26 cellular contexts compared by ENCODE assay signal in genomic region chr5:151144922-151145321, GRCh38. TPM values are rescaled to one million over a fixed set of nuclear protein-coding genes. Genes with fewer than 3 reads are reported as not detected.
DNase-seq lines count a peak whose midpoint lies in the region; ATAC-seq and TF ChIP-seq lines count a peak whose summit lies in the region.
"Had no signal": no experiment of that assay in that cellular context is flagged by ENCODE, and none has a peak within 500 bp of the region (broad histone marks: within the 10 kb centered on the region; RNA-seq: fewer than 3 reads in every experiment).

No MANE protein-coding gene starts in this region.

- H3K27me3 Mint-ChIP-seq in T-cell = no peaks in the 10 kb centered on the region

- H3K27ac Mint-ChIP-seq in T-cell = peak overlapping the region; percentile 96 to 98

- no peak for TF ChIP-seq POLR2A in heart left ventricle (IDR thresholded peaks at IDR 0.05)
- TF ChIP-seq POLR2A in GM18505 (IDR thresholded peaks at IDR 0.05; ENCODE audit: borderline replicate concordance, extremely low read depth, insufficient read depth, insufficient read length) = no peak

- H3K4me1 ChIP-seq in cardiac muscle cell (ENCODE audit: low read depth) (peaks cover 58% of the 10 kb centered on the region), heart left ventricle (peaks cover 5 to 97% (median 53%) of the 10 kb centered on the region in 12 donors), muscle layer of colon (ENCODE audit: insufficient read depth, low read length) (peaks cover 83% of the 10 kb centered on the region)
- H3K4me1 ChIP-seq: uterus had no signal

- intact Hi-C loops in heart left ventricle (cut with DNase I) = no loop called here

- H3K36me3 Mint-ChIP-seq in T-cell = peaks cover 43% of the 10 kb centered on the region

- H3K9me3 ChIP-seq in cardiac muscle cell (ENCODE audit: low read depth) = no peaks in the 10 kb centered on the region
- no peaks in the 10 kb centered on the region for H3K9me3 ChIP-seq in heart left ventricle
- H3K9me3 ChIP-seq in muscle layer of colon (ENCODE audit: low read length) = no peaks in the 10 kb centered on the region
- H3K9me3 ChIP-seq: ascending aorta, MG63, Peyer's patch, suprapubic skin, uterus had no signal

- DNase-seq in cardiac muscle cell (ENCODE audit: low read depth in 1 of 2, low spot score in 1 of 2) (no peak), heart left ventricle (no peak), T-cell (no peak), GDM1 (lab: John Stamatoyannopoulos, UW) (no peak)
- DNase-seq: ACHN; activated naive CD4-positive, alpha-beta T cell treated with Interleukin-2 at 50 U/mL for 16 hours; C1 segment of cervical spinal cord; cerebellar nuclear complex; DMS 273 treated with DMSO at 0.1 percent for 48 hours; foreskin melanocyte; hippocampal formation; left ventricle myocardium superior; MG63; midbrain; NCI-H1436; NCI-H2107; NCI-H524; Peyer's patch; T-helper 1 cell; uterus had no signal

- H3K4me3 ChIP-seq in cardiac muscle cell (no peak overlapping the region), heart left ventricle (no peak overlapping the region), muscle layer of colon (ENCODE audit: low read depth in 1 of 2, low read length in 2 of 2) (no peak overlapping the region)
- H3K4me3 ChIP-seq: ascending aorta, MG63, Peyer's patch, suprapubic skin, uterus had no signal

- H3K4me3 Mint-ChIP-seq in T-cell = peak overlapping the region in 1 of 3 donors; percentile 96

- H3K27ac ChIP-seq in cardiac muscle cell = peak overlapping the region; percentile 94
- no peak overlapping the region for H3K27ac ChIP-seq in heart left ventricle
- H3K27ac ChIP-seq in muscle layer of colon (ENCODE audit: low read depth, low read length) = no peak overlapping the region
- H3K27ac ChIP-seq: ascending aorta, suprapubic skin, uterus had no signal

- WGBS in heart left ventricle, 4 donors = 62 to 73% (median 67%) methylated on average over 4 to 7 of the region's 7 CpGs

- H3K4me1 Mint-ChIP-seq in T-cell = peaks cover 97 to 100% (median 99%) of the 10 kb centered on the region in 3 donors

- CTCF ChIA-PET in T-cell (lab: Charles Lee) = interaction anchor here (1.2 to 3.1 kb wide), 5 partner anchors 12 to 58 kb away, joined by 3 to 13 read pairs (median 4); partner anchors contain the start of gene ANXA6 (in 1 of the 2)

- no peak for TF ChIP-seq CTCF in cardiac muscle cell (IDR thresholded peaks at IDR 0.05; ENCODE audit: low read depth, low read length)
- TF ChIP-seq CTCF in heart left ventricle (IDR thresholded peaks at IDR 0.05) = no peak

- H3K36me3 ChIP-seq in cardiac muscle cell (peaks cover 27% of the 10 kb centered on the region), heart left ventricle (peaks cover 0 to 74% (median 39%) of the 10 kb centered on the region in 9 donors), muscle layer of colon (ENCODE audit: insufficient read depth, low read length) (peaks cover 63% of the 10 kb centered on the region)
- H3K36me3 ChIP-seq: Peyer's patch, suprapubic skin, uterus had no signal

- H3K9ac ChIP-seq in muscle layer of colon (ENCODE audit: low read length) = peak overlapping the region; percentile 11

- POLR2A ChIA-PET in T-cell (lab: Charles Lee) = no interaction called here

- no peak for ATAC-seq in heart left ventricle
- no peak for ATAC-seq in T-cell (replicated peaks in 1 of 4)
- no peak for ATAC-seq in HG02588 (IDR thresholded peaks at IDR 0.05; ENCODE audit: unreplicated experiment)
- ATAC-seq in GM19395 (IDR thresholded peaks at IDR 0.05; ENCODE audit: unreplicated experiment) = no peak
- ATAC-seq in GM18505 (IDR thresholded peaks at IDR 0.05; ENCODE audit: unreplicated experiment) = no peak
- ATAC-seq: left ventricle myocardium superior had no signal

- no peaks in the 10 kb centered on the region for H3K9me3 Mint-ChIP-seq in T-cell

- no peaks in the 10 kb centered on the region for H3K27me3 ChIP-seq in cardiac muscle cell
- no peaks in the 10 kb centered on the region for H3K27me3 ChIP-seq in heart left ventricle
- H3K27me3 ChIP-seq in muscle layer of colon (ENCODE audit: control insufficient read depth in 1 of 2, insufficient read depth in 2 of 2, low read length in 2 of 2) = no peaks in the 10 kb centered on the region
- H3K27me3 ChIP-seq: ascending aorta, MG63, Peyer's patch, suprapubic skin, uterus had no signal

RNA-seq across cellular contexts. Expression of gene ANXA6, which starts 12.7 kb away (rescaled TPM):
- 628 and 658 TPM in 2 replicates for total RNA-seq in cardiac muscle cell
- 404 and 448 TPM in 2 replicates for polyA plus RNA-seq in cardiac muscle cell
- 100 to 1,000 TPM; 179 to 287 (median 220) TPM for total RNA-seq in heart left ventricle
- 100 to 1,000 TPM; 171 to 202 TPM for polyA plus RNA-seq in heart left ventricle
- total RNA-seq in T-cell = 100 to 1,000 TPM; 266 to 395 (median 345) TPM
